In the genomic region with DNA sequence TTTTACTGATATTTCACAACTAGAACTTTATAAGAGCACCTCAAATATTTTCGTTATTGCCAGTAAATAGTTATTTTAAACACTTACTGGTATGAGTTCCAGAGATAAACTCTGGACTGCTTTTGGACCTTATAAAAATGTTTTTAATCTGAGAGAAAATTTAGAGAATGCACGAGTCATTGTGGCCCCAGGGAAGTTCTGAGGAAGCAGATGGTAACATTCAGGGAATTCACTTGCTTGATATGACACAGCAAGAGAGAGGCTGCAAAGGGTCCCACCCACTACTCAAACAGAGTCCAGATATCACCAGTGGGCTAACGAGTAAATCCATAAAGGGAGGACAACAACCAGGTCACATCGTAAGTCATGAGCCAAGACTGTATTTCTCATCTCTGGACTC, we compare ENCODE assay signal across 19 cellular contexts.
"Had no signal": no experiment of that assay in that cellular context is flagged by ENCODE, and none has a peak within 500 bp of the region (broad histone marks: within the 10 kb centered on the region; RNA-seq: fewer than 3 reads in every experiment).

No MANE protein-coding gene starts in this region.

- DNase-seq: activated B cell treated with CpG ODN at 0.5 μM for 24 hours; activated CD4-positive, alpha-beta T cell treated with anti-CD3 and anti-CD28 coated beads for 36 hours; activated CD4-positive, alpha-beta T cell treated with anti-CD3 and anti-CD28 coated beads, Interleukin-2, amount 50 U/mL, for 4 hours; activated CD8-positive, alpha-beta memory T cell treated with anti-CD3 and anti-CD28 coated beads for 24 hours; activated CD8-positive, alpha-beta memory T cell treated with anti-CD3 and anti-CD28 coated beads, Interleukin-2, amount 50 U/mL, for 4 hours; activated naive CD4-positive, alpha-beta T cell treated with Interleukin-2 at 50 U/mL for 16 hours; activated naive CD8-positive, alpha-beta T cell treated with anti-CD3 and anti-CD28 coated beads, Interleukin-2, amount 10 ng/mL, durations not matched to agents 7 days and 5 days; activated T-cell treated with anti-CD3 and anti-CD28 coated beads, Interleukin-2, amount 50 U/mL, for 24 hours; amygdala; body of pancreas; cortex of kidney; foreskin fibroblast; immature natural killer cell; ovary; stimulated activated CD4-positive, alpha-beta T cell treated with anti-CD3 and anti-CD28 coated beads, Interleukin-4, amount 100 ng/mL, for 24 hours; stimulated activated naive CD8-positive, alpha-beta T cell treated with anti-CD3 and anti-CD28 coated beads, Interleukin-15, Interleukin-2, amounts not matched to agents 100 U/mL and 50 U/mL, for 24 hours; T1000; upper lobe of right lung had no signal

- ATAC-seq: activated CD4-positive, alpha-beta T cell treated with anti-CD3 and anti-CD28 coated beads for 36 hours; body of pancreas; natural killer cell treated with Interleukin-12 subunit alpha and Interleukin-12 subunit beta and Interleukin-15 and Interleukin-18, amount 100 ng/mL, for 72 hours; stimulated activated naive CD8-positive, alpha-beta T cell treated with anti-CD3 and anti-CD28 coated beads, Interleukin-15, Interleukin-2, amounts not matched to agents 100 U/mL and 50 U/mL, for 24 hours; upper lobe of right lung had no signal
